ENCODE assay signal across 11 cellular contexts in genomic region chr5:14445581-14446290, GRCh38.
DNase-seq lines count a peak whose midpoint lies in the region; ATAC-seq and TF ChIP-seq lines count a peak whose summit lies in the region.
"Had no signal": no experiment of that assay in that cellular context is flagged by ENCODE, and none has a peak within 500 bp of the region (broad histone marks: within the 10 kb centered on the region; RNA-seq: fewer than 3 reads in every experiment).

No MANE protein-coding gene starts in this region.

- peak; percentile 11 for DNase-seq in NCI-H1105 treated with DMSO at 0.1 percent for 48 hours (lab: John Stamatoyannopoulos, UW)
- no peak for DNase-seq in NCI-H1105 (lab: John Stamatoyannopoulos, UW)
- DNase-seq in astrocyte of the hippocampus (ENCODE audit: low read depth, low spot score), result peak; percentile 76
- DNase-seq in iPS DF 4.7 (ENCODE audit: extremely low read depth, low spot score), result peak; percentile 38
- peak; percentile 72 for DNase-seq in testis
- DNase-seq in mesenteric fat pad (ENCODE audit: low spot score), result no peak
- DNase-seq in PC-9, result no peak
- DNase-seq: T-helper 9 cell had no signal

- H3K4me1 Mint-ChIP-seq in activated T-helper 17 cell treated with anti-CD3 and anti-CD28 coated beads, Interleukin-2, amount 50 U/mL, for 72 hours, result peaks cover 3% of the 10 kb centered on the region

- no peaks in the 10 kb centered on the region for H3K9me2 ChIP-seq in PC-9 (ENCODE audit: insufficient read depth)

- H3K4me3 Mint-ChIP-seq in activated T-helper 17 cell treated with anti-CD3 and anti-CD28 coated beads, Interleukin-2, amount 50 U/mL, for 72 hours, result no peak overlapping the region
- H3K4me3 Mint-ChIP-seq: dendritic cell treated with granulocyte-macrophage colony-stimulating factor and Interleukin-4, amounts not matched to agents 40 ng/mL and 50 ng/mL, for 4 days had no signal

- H3K27ac ChIP-seq in testis (peak overlapping the region; percentile 48 to 87), PC-9 (no peak overlapping the region)
- H3K27ac ChIP-seq: tibial artery had no signal

- H2AFZ ChIP-seq in PC-9, result no peak overlapping the region

- peaks cover 33% of the 10 kb centered on the region for H3K4me1 ChIP-seq in testis
- no peaks in the 10 kb centered on the region for H3K4me1 ChIP-seq in PC-9 (replicated peaks; ENCODE audit: insufficient read depth)

- H3F3A ChIP-seq in PC-9 (ENCODE audit: insufficient read depth, low read depth), result peaks cover 1% of the 10 kb centered on the region; the same call in 1 of the 2 replicates

- no peaks in the 10 kb centered on the region for H3K27me3 ChIP-seq in testis
- no peaks in the 10 kb centered on the region for H3K27me3 ChIP-seq in PC-9 (ENCODE audit: insufficient read depth, low read depth)
- H3K27me3 ChIP-seq: tibial artery had no signal

- TF ChIP-seq CTCF in testis (IDR thresholded peaks at IDR 0.05) (no peak), PC-9 (conservative IDR thresholded peaks at IDR 0.05) (no peak)

- H3K36me3 ChIP-seq in testis (ENCODE audit: low read depth, missing control alignments) (no peaks in the 10 kb centered on the region), PC-9 (ENCODE audit: low read depth) (peaks cover 6% of the 10 kb centered on the region; the same call in 1 of the 2 replicates)
- H3K36me3 ChIP-seq: tibial artery had no signal

- no peaks in the 10 kb centered on the region for H3K9me3 Mint-ChIP-seq in activated T-helper 17 cell treated with anti-CD3 and anti-CD28 coated beads, Interleukin-2, amount 50 U/mL, for 72 hours
- H3K9me3 Mint-ChIP-seq: dendritic cell treated with granulocyte-macrophage colony-stimulating factor and Interleukin-4, amounts not matched to agents 40 ng/mL and 50 ng/mL, for 4 days had no signal

- 31 to 42% methylated on average over 15 of the region's 15 CpGs for WGBS in testis, 2 donors

- CTCF ChIA-PET in PC-9 (lab: Charles Lee), result no interaction called here

- no peak overlapping the region for H3K27ac Mint-ChIP-seq in activated T-helper 17 cell treated with anti-CD3 and anti-CD28 coated beads, Interleukin-2, amount 50 U/mL, for 72 hours
- H3K27ac Mint-ChIP-seq: dendritic cell treated with granulocyte-macrophage colony-stimulating factor and Interleukin-4, amounts not matched to agents 40 ng/mL and 50 ng/mL, for 4 days had no signal

- intact Hi-C loops in testis (cut with DNase I; ENCODE audit: low total_unique reads) (no loop called here), PC-9 (cut with micrococcal nuclease; ENCODE audit: unreplicated experiment) (no loop called here)

- no peaks in the 10 kb centered on the region for H3K27me3 Mint-ChIP-seq in activated T-helper 17 cell treated with anti-CD3 and anti-CD28 coated beads, Interleukin-2, amount 50 U/mL, for 72 hours
- H3K27me3 Mint-ChIP-seq: dendritic cell treated with granulocyte-macrophage colony-stimulating factor and Interleukin-4, amounts not matched to agents 40 ng/mL and 50 ng/mL, for 4 days had no signal

- no peak for TF ChIP-seq POLR2A in testis (IDR thresholded peaks at IDR 0.05)

- H3K4me3 ChIP-seq in testis (no peak overlapping the region), PC-9 (no peak overlapping the region)
- H3K4me3 ChIP-seq: tibial artery had no signal

- POLR2A ChIA-PET in PC-9 (lab: Charles Lee; ENCODE audit: unreplicated experiment), result no interaction called here

- 0 out of 2 replicates have a peak, but pooled peaks cover 6% of the 10 kb centered on the region for H4K20me1 ChIP-seq in PC-9 (ENCODE audit: insufficient read depth)

- no peaks in the 10 kb centered on the region for H3K36me3 Mint-ChIP-seq in activated T-helper 17 cell treated with anti-CD3 and anti-CD28 coated beads, Interleukin-2, amount 50 U/mL, for 72 hours (ENCODE audit: low read depth)

- no peak for ATAC-seq in activated T-helper 17 cell treated with anti-CD3 and anti-CD28 coated beads, Interleukin-2, amount 50 U/mL, for 72 hours (replicated peaks)

- H3K9me3 ChIP-seq in testis (no peaks in the 10 kb centered on the region), PC-9 (ENCODE audit: insufficient read depth, low read depth) (no peaks in the 10 kb centered on the region)
- H3K9me3 ChIP-seq: tibial artery had no signal

- no TSS peak for BruUV-seq in PC-9 (replicated peaks; lab: Mats Ljungman, UMichigan)

- H3K4me2 ChIP-seq in PC-9, result no peak overlapping the region

- H3K79me2 ChIP-seq in PC-9 (ENCODE audit: low read depth), result no peaks in the 10 kb centered on the region

Comparison
In these comparisons a context has a peak if more than half of its experiments do, and no peak if none do; other contexts are left out.
1. DNase-seq: peak in NCI-H1105 treated with DMSO at 0.1 percent for 48 hours (single experiment), astrocyte of the hippocampus (single experiment), iPS DF 4.7 (single experiment) and testis (single experiment); none in NCI-H1105 (single experiment), mesenteric fat pad (single experiment) and PC-9 (0 of 2).